8 cellular contexts compared by ENCODE assay signal in the genomic region with DNA sequence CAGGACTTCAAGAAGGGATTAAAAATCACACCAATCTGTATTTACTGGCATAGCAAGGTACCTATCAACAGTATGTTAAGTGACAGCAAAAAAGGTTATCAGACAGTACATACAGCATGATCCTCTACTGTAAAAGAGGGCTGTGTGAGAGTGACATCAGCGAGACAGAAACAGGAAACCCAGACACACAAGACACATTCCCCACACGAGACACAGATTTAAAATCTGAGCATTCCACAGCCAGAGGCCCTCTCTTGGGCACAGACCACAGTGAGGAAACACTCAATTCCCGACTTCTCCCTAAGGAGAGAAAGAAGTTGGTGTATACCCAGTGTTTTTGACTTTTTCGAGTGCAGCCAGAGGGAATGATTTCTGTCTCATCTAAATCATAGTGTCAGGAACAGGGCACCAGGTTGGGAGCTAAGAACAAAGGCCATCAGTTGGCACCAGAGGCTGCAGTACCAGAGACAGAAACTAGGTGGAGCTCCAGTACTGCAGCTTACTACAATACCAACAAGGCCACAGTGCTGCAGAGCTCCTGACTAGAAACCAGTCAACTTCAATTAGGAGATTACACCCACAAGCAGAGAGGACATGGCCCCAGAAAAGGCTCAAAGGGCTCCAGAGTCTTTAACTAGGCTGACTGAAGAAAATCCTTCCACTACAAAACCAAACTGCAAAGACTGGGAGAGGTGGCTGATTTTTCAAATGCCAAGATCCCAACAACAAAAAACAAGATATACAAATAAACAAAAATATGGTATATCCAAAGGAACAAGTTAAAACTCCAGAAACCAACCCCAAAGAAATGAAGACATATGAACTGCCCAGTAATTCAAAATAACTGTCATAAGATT. TPM values are rescaled to one million over a fixed set of nuclear protein-coding genes. Genes with fewer than 3 reads are reported as not detected.
A peak's percentile ranks its signal among the peaks of the same experiment; 100 is the strongest.
DNase-seq lines count a peak whose midpoint lies in the region; ATAC-seq and TF ChIP-seq lines count a peak whose summit lies in the region.

No MANE protein-coding gene starts in this region.

- no peak overlapping the region for H3K4me3 ChIP-seq in left lung

- H3K9me3 ChIP-seq in left lung, result no peaks in the 10 kb centered on the region

- peaks cover 0 to 27% of the 10 kb centered on the region in 2 donors for H3K36me3 ChIP-seq in left lung

- TF ChIP-seq CTCF in GM12801 (IDR thresholded peaks at IDR 0.05; ENCODE audit: extremely low read depth, insufficient read length) (peak; percentile 97), left lung (IDR thresholded peaks at IDR 0.05) (peak; percentile 97 to 98)

- ATAC-seq in HG03378 (IDR thresholded peaks at IDR 0.05; ENCODE audit: unreplicated experiment) (peak; percentile 53), left lung (peak; percentile 100), HG02571 (IDR thresholded peaks at IDR 0.05; ENCODE audit: unreplicated experiment) (no peak)

- DNase-seq in NCI-H524 (lab: John Stamatoyannopoulos, UW) (peak; percentile 59 to 77), cerebellar nuclear complex (lab: John Stamatoyannopoulos, UW) (peak; percentile 26 to 53), left lung (peak in 1 of 2 donors; percentile 69)
- DNase-seq in activated CD4-positive, CD25-positive, alpha-beta regulatory T cell treated with anti-CD3 and anti-CD28 coated beads, Interleukin-2, amount 50 U/mL, for 72 hours, result peak; percentile 72
- DNase-seq in stimulated activated CD4-positive, alpha-beta T cell treated with anti-CD3 and anti-CD28 coated beads, Interleukin-4, amount 100 ng/mL, for 48 hours (ENCODE audit: low read depth in 2 of 2), result peak; percentile 68 to 69

- intact Hi-C loops in left lung (cut with DNase I), result loop anchor here (2.0 to 10.0 kb wide), 2 partner anchors 185 kb away; no protein-coding TSS in a partner anchor

- peaks cover 0 to 4% of the 10 kb centered on the region in 2 donors for H3K4me1 ChIP-seq in left lung

- no peaks in the 10 kb centered on the region for H3K27me3 ChIP-seq in left lung

- H3K27ac ChIP-seq in left lung, result peak overlapping the region in 1 of 2 donors; percentile 0

RNA-seq across cellular contexts. Expression of a gene that starts 41.0 kb away (rescaled TPM):
- 10 to 100 TPM; 48.1 to 48.9 TPM for total RNA-seq in left lung

RNA-seq across cellular contexts. Expression of a gene that starts 41.1 kb away (rescaled TPM):
- 10 to 100 TPM; 24.3 to 26.6 TPM for total RNA-seq in left lung
